Comparison of ENCODE assay signal across 9 cellular contexts in the genomic region with DNA sequence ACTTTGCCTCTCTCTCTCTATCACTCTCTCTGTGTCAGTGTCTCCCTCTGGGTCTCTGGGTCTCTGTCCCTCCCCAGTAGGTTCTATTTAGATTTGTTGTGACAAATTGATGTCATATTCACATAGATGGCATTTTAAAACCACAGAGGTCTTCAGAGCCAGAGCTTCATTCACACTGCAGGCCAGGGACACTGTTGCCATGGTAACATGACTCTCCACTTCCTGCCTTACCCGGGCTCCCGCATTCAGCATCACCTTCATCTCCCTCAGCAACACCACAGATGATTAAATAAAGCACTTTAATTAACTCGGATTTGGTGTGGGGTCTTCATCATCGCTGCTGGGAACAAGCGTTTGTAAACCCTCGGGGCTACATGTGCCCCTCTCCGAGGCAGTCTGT.
DNase-seq lines count a peak whose midpoint lies in the region; ATAC-seq and TF ChIP-seq lines count a peak whose summit lies in the region.
"Had no signal": no experiment of that assay in that cellular context is flagged by ENCODE, and none has a peak within 500 bp of the region (broad histone marks: within the 10 kb centered on the region; RNA-seq: fewer than 3 reads in every experiment).

No MANE protein-coding gene starts in this region.

- ATAC-seq in HG03457 (IDR thresholded peaks at IDR 0.05; ENCODE audit: unreplicated experiment) = no peak
- ATAC-seq in psoas muscle = no peak

- DNase-seq in DMS153 treated with DMSO at 0.1 percent for 48 hours (lab: John Stamatoyannopoulos, UW; ENCODE audit: unreplicated experiment) (peak; percentile 79), Peyer's patch (peak in 2 of 3 donors; percentile 9 to 45), hepatic stellate cell (ENCODE audit: low spot score) (peak; percentile 39), psoas muscle (no peak), globus pallidus (ENCODE audit: low spot score) (no peak), HCEC 1CT (no peak)
- DNase-seq in Jurkat, Clone E6-1 (ENCODE audit: low read depth, low spot score) = peak; percentile 89
- DNase-seq: NCI-H2171 had no signal

- H3K9me3 ChIP-seq in Peyer's patch = no peaks in the 10 kb centered on the region
- no peaks in the 10 kb centered on the region for H3K9me3 ChIP-seq in psoas muscle

- no peak for TF ChIP-seq POLR2A in Peyer's patch (IDR thresholded peaks at IDR 0.05)

- intact Hi-C loops in psoas muscle (cut with DNase I) = no loop called here

- TF ChIP-seq CTCF in Peyer's patch (IDR thresholded peaks at IDR 0.05) (no peak), psoas muscle (IDR thresholded peaks at IDR 0.05) (no peak)

- no peaks in the 10 kb centered on the region for H3K36me3 ChIP-seq in Peyer's patch
- no peaks in the 10 kb centered on the region for H3K36me3 ChIP-seq in psoas muscle (ENCODE audit: insufficient read depth in 1 of 2, low read depth in 1 of 2)

- WGBS in psoas muscle, 3 donors = 58 to 70% (median 63%) methylated on average over 7 of the region's 7 CpGs

- H3K27ac ChIP-seq in Peyer's patch = no peak overlapping the region
- H3K27ac ChIP-seq in psoas muscle = no peak overlapping the region

- H3K4me1 ChIP-seq in Peyer's patch = no peaks in the 10 kb centered on the region
- H3K4me1 ChIP-seq in psoas muscle = no peaks in the 10 kb centered on the region

- H3K27me3 ChIP-seq in Peyer's patch (no peaks in the 10 kb centered on the region), psoas muscle (ENCODE audit: insufficient read depth in 3 of 3, low read length in 2 of 3) (no peaks in the 10 kb centered on the region)

- peak overlapping the region; percentile 17; the same call in 1 of the 2 replicates for H3K4me3 ChIP-seq in Jurkat, Clone E6-1 (ENCODE audit: low read length)
- no peak overlapping the region for H3K4me3 ChIP-seq in Peyer's patch
- no peak overlapping the region for H3K4me3 ChIP-seq in psoas muscle

Comparison
In these comparisons a context has a peak if more than half of its experiments do, and no peak if none do; other contexts are left out.
1. DNase-seq: peak in DMS153 treated with DMSO at 0.1 percent for 48 hours (single experiment), Jurkat, Clone E6-1 (single experiment), Peyer's patch (2 of 3) and hepatic stellate cell (single experiment); none in psoas muscle (0 of 2), globus pallidus (single experiment) and HCEC 1CT (single experiment).